In the genomic region with DNA sequence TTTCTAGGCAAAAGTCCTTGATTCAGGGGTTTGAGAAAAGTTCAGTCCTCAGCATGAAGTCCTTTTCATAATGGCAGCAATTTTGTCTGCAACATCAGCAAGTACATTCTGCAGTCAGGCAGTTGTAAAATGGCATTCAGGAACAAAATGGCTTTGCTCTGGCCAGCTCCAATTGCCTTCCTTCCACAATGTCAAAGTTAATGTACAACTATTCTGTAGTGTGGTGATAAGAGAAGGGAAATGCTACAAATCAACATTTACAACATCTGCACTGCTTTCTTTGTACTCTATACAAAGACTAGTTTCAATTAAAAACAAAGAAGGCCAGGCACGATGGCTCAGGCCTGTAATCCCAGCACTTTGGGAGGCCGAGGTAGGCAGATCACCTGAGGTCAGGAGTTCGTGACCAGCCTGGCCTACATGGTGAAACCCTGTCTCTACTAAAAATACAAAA, we compare ENCODE assay signal across 1 cellular context.
TF ChIP-seq lines count a peak whose summit lies in the region.

No MANE protein-coding gene starts in this region.

TF ChIP-seq in HepG2, 621 proteins besides CTCF, POLR2A, EP300 and RAD21 (continued from another document and continues in another):
- TF ChIP-seq ELK4 (CRISPR knock-in tag; IDR thresholded peaks at IDR 0.05; ENCODE audit: borderline replicate concordance) = no peak
- TF ChIP-seq ZKSCAN5 (CRISPR knock-in tag; IDR thresholded peaks at IDR 0.05) = no peak
- TF ChIP-seq ZNF205 (CRISPR knock-in tag; IDR thresholded peaks at IDR 0.05) = no peak
- TF ChIP-seq, protein P1, sequence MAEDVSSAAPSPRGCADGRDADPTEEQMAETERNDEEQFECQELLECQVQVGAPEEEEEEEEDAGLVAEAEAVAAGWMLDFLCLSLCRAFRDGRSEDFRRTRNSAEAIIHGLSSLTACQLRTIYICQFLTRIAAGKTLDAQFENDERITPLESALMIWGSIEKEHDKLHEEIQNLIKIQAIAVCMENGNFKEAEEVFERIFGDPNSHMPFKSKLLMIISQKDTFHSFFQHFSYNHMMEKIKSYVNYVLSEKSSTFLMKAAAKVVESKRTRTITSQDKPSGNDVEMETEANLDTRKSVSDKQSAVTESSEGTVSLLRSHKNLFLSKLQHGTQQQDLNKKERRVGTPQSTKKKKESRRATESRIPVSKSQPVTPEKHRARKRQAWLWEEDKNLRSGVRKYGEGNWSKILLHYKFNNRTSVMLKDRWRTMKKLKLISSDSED (CRISPR knock-in tag; IDR thresholded peaks at IDR 0.05) = no peak
- no peak for TF ChIP-seq ZZZ3 (CRISPR knock-in tag; IDR thresholded peaks at IDR 0.05; ENCODE audit: borderline replicate concordance)
- TF ChIP-seq ARHGAP35 (CRISPR knock-in tag; IDR thresholded peaks at IDR 0.05; ENCODE audit: borderline replicate concordance) = no peak
- TF ChIP-seq ATRX (CRISPR knock-in tag; IDR thresholded peaks at IDR 0.05; ENCODE audit: borderline replicate concordance) = no peak
- TF ChIP-seq, protein P2, sequence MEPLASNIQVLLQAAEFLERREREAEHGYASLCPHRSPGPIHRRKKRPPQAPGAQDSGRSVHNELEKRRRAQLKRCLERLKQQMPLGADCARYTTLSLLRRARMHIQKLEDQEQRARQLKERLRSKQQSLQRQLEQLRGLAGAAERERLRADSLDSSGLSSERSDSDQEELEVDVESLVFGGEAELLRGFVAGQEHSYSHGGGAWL (CRISPR knock-in tag; IDR thresholded peaks at IDR 0.05) = no peak
- TF ChIP-seq, protein P3, sequence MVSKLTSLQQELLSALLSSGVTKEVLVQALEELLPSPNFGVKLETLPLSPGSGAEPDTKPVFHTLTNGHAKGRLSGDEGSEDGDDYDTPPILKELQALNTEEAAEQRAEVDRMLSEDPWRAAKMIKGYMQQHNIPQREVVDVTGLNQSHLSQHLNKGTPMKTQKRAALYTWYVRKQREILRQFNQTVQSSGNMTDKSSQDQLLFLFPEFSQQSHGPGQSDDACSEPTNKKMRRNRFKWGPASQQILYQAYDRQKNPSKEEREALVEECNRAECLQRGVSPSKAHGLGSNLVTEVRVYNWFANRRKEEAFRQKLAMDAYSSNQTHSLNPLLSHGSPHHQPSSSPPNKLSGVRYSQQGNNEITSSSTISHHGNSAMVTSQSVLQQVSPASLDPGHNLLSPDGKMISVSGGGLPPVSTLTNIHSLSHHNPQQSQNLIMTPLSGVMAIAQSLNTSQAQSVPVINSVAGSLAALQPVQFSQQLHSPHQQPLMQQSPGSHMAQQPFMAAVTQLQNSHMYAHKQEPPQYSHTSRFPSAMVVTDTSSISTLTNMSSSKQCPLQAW (CRISPR knock-in tag; IDR thresholded peaks at IDR 0.05) = peak; percentile 70; the same call in 1 of the 2 replicates
- no peak for TF ChIP-seq SP4 (CRISPR knock-in tag; IDR thresholded peaks at IDR 0.05)
- TF ChIP-seq ZBED4 (CRISPR knock-in tag; IDR thresholded peaks at IDR 0.05; ENCODE audit: borderline replicate concordance) = peak; percentile 31; the same call in 1 of the 2 replicates
- peak; percentile 56 for TF ChIP-seq FOSL2 (CRISPR knock-in tag; IDR thresholded peaks at IDR 0.05)
- TF ChIP-seq, protein P4, sequence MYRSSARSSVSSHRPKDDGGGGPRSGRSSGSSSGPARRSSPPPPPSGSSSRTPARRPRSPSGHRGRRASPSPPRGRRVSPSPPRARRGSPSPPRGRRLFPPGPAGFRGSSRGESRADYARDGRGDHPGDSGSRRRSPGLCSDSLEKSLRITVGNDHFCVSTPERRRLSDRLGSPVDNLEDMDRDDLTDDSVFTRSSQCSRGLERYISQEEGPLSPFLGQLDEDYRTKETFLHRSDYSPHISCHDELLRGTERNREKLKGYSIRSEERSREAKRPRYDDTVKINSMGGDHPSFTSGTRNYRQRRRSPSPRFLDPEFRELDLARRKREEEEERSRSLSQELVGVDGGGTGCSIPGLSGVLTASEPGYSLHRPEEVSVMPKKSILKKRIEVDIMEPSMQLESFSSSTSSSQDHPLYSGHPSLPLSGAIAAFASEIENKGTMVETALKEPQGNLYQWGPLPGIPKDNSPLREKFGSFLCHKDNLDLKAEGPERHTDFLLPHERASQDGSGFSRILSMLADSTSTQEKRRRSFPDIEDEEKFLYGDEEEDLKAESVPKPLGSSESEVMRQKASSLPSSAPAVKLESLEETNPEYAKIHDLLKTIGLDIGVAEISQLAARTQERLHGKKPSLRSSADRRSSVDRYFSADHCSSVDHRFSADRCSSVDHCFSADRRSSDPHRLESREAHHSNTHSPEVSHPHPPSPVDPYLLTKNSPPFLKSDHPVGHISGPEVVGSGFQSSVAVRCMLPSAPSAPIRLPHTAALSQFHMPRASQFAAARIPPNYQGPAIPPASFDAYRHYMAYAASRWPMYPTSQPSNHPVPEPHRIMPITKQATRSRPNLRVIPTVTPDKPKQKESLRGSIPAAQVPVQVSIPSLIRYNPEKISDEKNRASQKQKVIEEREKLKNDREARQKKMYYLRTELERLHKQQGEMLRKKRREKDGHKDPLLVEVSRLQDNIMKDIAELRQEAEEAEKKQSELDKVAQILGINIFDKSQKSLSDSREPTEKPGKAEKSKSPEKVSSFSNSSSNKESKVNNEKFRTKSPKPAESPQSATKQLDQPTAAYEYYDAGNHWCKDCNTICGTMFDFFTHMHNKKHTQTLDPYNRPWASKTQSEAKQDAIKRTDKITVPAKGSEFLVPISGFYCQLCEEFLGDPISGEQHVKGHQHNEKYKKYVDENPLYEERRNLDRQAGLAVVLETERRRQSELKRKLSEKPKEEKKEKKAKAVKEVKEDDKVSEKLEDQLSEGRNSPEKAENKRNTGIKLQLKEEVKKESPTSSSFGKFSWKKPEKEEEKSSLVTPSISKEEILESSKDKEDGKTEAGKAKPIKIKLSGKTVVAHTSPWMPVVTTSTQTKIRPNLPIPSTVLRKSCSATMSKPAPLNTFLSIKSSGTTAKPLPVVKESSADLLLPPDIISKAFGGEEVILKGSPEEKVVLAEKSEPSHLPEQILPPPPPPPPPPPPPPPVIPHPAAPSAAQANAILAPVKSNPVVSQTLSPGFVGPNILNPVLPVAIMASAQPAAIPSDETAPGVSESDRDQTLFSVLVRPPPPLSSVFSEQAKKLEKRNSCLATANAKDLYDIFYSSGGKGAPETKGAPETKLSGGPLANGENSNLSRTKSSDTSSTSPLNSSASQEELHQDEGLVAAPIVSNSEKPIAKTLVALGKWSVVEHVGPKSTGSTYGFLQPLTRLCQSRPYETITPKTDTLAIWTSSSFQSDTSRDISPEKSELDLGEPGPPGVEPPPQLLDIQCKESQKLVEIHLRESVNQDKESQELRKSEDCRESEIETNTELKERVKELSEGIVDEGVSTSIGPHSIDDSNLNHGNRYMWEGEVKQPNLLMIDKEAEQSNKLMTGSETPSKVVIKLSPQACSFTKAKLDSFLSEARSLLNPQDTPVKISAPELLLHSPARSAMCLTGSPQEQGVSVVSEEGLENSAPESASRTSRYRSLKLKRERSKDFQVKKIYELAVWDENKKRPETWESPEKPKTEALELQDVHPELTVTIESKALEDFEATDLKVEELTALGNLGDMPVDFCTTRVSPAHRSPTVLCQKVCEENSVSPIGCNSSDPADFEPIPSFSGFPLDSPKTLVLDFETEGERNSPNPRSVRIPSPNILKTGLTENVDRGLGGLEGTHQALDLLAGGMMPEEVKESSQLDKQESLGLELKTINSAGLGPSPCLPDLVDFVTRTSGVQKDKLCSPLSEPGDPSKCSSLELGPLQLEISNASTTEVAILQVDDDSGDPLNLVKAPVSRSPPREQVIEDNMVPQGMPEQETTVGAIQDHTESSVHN (CRISPR knock-in tag; IDR thresholded peaks at IDR 0.05) = no peak
- TF ChIP-seq, protein P5, sequence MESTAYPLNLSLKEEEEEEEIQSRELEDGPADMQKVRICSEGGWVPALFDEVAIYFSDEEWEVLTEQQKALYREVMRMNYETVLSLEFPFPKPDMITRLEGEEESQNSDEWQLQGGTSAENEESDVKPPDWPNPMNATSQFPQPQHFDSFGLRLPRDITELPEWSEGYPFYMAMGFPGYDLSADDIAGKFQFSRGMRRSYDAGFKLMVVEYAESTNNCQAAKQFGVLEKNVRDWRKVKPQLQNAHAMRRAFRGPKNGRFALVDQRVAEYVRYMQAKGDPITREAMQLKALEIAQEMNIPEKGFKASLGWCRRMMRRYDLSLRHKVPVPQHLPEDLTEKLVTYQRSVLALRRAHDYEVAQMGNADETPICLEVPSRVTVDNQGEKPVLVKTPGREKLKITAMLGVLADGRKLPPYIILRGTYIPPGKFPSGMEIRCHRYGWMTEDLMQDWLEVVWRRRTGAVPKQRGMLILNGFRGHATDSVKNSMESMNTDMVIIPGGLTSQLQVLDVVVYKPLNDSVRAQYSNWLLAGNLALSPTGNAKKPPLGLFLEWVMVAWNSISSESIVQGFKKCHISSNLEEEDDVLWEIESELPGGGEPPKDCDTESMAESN (CRISPR knock-in tag; conservative IDR thresholded peaks at IDR 0.05) = no peak
- TF ChIP-seq NCOA2 (CRISPR knock-in tag; IDR thresholded peaks at IDR 0.05) = peak; percentile 67; the same call in 1 of the 2 replicates
- peak; percentile 80 for TF ChIP-seq PAXIP1 (CRISPR knock-in tag; conservative IDR thresholded peaks at IDR 0.05)
- no peak for TF ChIP-seq SPEN (CRISPR knock-in tag; IDR thresholded peaks at IDR 0.05; ENCODE audit: low read depth)
- TF ChIP-seq ELF3 (CRISPR knock-in tag; IDR thresholded peaks at IDR 0.05) = peak; percentile 76
- TF ChIP-seq, protein P6, sequence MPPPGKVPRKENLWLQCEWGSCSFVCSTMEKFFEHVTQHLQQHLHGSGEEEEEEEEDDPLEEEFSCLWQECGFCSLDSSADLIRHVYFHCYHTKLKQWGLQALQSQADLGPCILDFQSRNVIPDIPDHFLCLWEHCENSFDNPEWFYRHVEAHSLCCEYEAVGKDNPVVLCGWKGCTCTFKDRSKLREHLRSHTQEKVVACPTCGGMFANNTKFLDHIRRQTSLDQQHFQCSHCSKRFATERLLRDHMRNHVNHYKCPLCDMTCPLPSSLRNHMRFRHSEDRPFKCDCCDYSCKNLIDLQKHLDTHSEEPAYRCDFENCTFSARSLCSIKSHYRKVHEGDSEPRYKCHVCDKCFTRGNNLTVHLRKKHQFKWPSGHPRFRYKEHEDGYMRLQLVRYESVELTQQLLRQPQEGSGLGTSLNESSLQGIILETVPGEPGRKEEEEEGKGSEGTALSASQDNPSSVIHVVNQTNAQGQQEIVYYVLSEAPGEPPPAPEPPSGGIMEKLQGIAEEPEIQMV (CRISPR knock-in tag; IDR thresholded peaks at IDR 0.05; ENCODE audit: low read depth) = no peak
- peak; percentile 69; the same call in 1 of the 2 replicates for TF ChIP-seq KAT8 (CRISPR knock-in tag; IDR thresholded peaks at IDR 0.05)
- TF ChIP-seq ZBTB3 (CRISPR knock-in tag; IDR thresholded peaks at IDR 0.05; ENCODE audit: borderline replicate concordance, low read depth) = no peak
- TF ChIP-seq ZNF792 (CRISPR knock-in tag; IDR thresholded peaks at IDR 0.05) = peak; percentile 29; the same call in 1 of the 2 replicates
- TF ChIP-seq ZNF703 (CRISPR knock-in tag; IDR thresholded peaks at IDR 0.05; ENCODE audit: borderline replicate concordance) = no peak
